In genomic region chr15:82134426-82134825, GRCh38 we compare ENCODE assay signal across 7 cellular contexts.
"Had no signal": no experiment of that assay in that cellular context is flagged by ENCODE, and none has a peak within 500 bp of the region (broad histone marks: within the 10 kb centered on the region; RNA-seq: fewer than 3 reads in every experiment).

No MANE protein-coding gene starts in this region.

- H2AFZ ChIP-seq: GM23338 had no signal

- H3K4me2 ChIP-seq: GM23338 had no signal

- DNase-seq: H9, HCEC 1CT had no signal

- H3K4me3 Mint-ChIP-seq: GM23338, H9 had no signal

- H3K9me3 Mint-ChIP-seq: GM23338, H9 had no signal

- H3K4me1 Mint-ChIP-seq: GM23338, H9 had no signal

- ATAC-seq: GM23338, HepG2, K562 had no signal

- H3K27ac Mint-ChIP-seq: GM23338, H9 had no signal

- FAIRE-seq: H1, H54, HepG2, K562 had no signal

- H3K4me3 ChIP-seq: GM23338, K562 had no signal
